ENCODE assay signal across 11 cellular contexts in the genomic region with DNA sequence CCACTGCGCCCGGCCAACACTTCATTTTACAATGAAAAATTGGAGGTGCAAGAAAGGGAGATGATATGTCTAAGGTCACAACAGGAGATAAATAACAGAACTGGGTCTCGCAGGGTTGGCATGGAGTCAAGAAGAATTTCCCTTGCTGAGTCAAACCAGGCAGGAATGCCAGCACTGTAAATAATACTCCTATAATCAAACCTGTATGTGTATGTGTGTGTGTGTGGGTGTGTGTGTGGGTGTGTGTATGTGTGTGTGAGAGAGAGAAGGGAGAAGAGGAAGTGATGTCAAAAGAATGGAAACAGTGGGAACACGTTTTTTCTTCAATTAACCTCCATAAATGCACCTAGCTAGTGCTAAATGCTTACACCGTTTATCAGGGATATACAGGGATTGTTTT.
DNase-seq lines count a peak whose midpoint lies in the region; ATAC-seq, FAIRE-seq and TF ChIP-seq lines count a peak whose summit lies in the region.
"Had no signal": no experiment of that assay in that cellular context is flagged by ENCODE, and none has a peak within 500 bp of the region (broad histone marks: within the 10 kb centered on the region; RNA-seq: fewer than 3 reads in every experiment).

No MANE protein-coding gene starts in this region.

- no peak for TF ChIP-seq CTCF in HFF-Myc (IDR thresholded peaks at IDR 0.05; ENCODE audit: low read depth, low read length, missing control alignments)
- TF ChIP-seq CTCF in CD4-positive, alpha-beta T cell (IDR thresholded peaks at IDR 0.05) = no peak

- peaks cover 32% of the 10 kb centered on the region for H3K4me1 ChIP-seq in Karpas-422 (ENCODE audit: low read length)

- H3K36me3 Mint-ChIP-seq in CD4-positive, alpha-beta T cell (ENCODE audit: low read depth) = peaks cover 9% of the 10 kb centered on the region

- no peak overlapping the region for H3K9ac ChIP-seq in Karpas-422 (ENCODE audit: low read length)

- H3K9me3 Mint-ChIP-seq in CD4-positive, alpha-beta T cell = no peaks in the 10 kb centered on the region

- H3K27me3 Mint-ChIP-seq in CD4-positive, alpha-beta T cell = no peaks in the 10 kb centered on the region

- CTCF ChIA-PET in CD4-positive, alpha-beta T cell (lab: Charles Lee) = no interaction called here

- H3K4me3 Mint-ChIP-seq in CD4-positive, alpha-beta T cell = no peak overlapping the region

- no peaks in the 10 kb centered on the region for H3K9me3 ChIP-seq in Karpas-422 (ENCODE audit: low read length)
- no peaks in the 10 kb centered on the region for H3K9me3 ChIP-seq in CD4-positive, alpha-beta T cell (ENCODE audit: control insufficient read depth, low read length)
- H3K9me3 ChIP-seq: neutrophil had no signal

- no peak overlapping the region for H3K4me3 ChIP-seq in HFF-Myc (replicated peaks; ENCODE audit: low read depth, low read length)
- H3K4me3 ChIP-seq in Karpas-422 (ENCODE audit: low read length) = no peak overlapping the region

- no peak for ATAC-seq in CD4-positive, alpha-beta T cell (ENCODE audit: poor library complexity)

- no peak overlapping the region for H3K4me2 ChIP-seq in Karpas-422 (ENCODE audit: low read depth, low read length, poor library complexity, severe bottlenecking)

- H3K27ac ChIP-seq in Karpas-422 (ENCODE audit: low read length) = no peak overlapping the region
- no peak overlapping the region for H3K27ac ChIP-seq in CD4-positive, alpha-beta T cell (ENCODE audit: low read depth, low read length)
- H3K27ac ChIP-seq: neutrophil had no signal

- H2AFZ ChIP-seq in Karpas-422 (ENCODE audit: low read length) = no peak overlapping the region

- H3K27ac Mint-ChIP-seq in CD4-positive, alpha-beta T cell = no peak overlapping the region

- no peaks in the 10 kb centered on the region for H3K9me2 ChIP-seq in Karpas-422 (replicated peaks; ENCODE audit: insufficient read depth, low read length)

- POLR2A ChIA-PET in CD4-positive, alpha-beta T cell (lab: Charles Lee) = no interaction called here

- H3K79me2 ChIP-seq in Karpas-422 (ENCODE audit: low read length) = peaks cover 6% of the 10 kb centered on the region; the same call in 1 of the 2 replicates

- TF ChIP-seq POLR2A in GM12892 (IDR thresholded peaks at IDR 0.05; ENCODE audit: low read depth, low read length) = no peak

- no peaks in the 10 kb centered on the region for H3K27me3 ChIP-seq in Karpas-422 (ENCODE audit: low read length)
- no peaks in the 10 kb centered on the region for H3K27me3 ChIP-seq in CD4-positive, alpha-beta T cell (ENCODE audit: control insufficient read depth, insufficient read depth, low read length)
- H3K27me3 ChIP-seq: neutrophil had no signal

- in situ Hi-C loops in Caki2 (cut with HindIII; ENCODE audit: low pct_unique_long_range_greater_than_20kb, low sequenced_read_pairs) = no loop called here

- DNase-seq in Caki2 (ENCODE audit: low read depth) = peak; percentile 37
- DNase-seq in HFF-Myc (ENCODE audit: extremely low read depth, low read depth) = peak; percentile 54
- peak; percentile 87 for DNase-seq in amniotic epithelial cell (ENCODE audit: low read depth)
- peak; percentile 63 for DNase-seq in kidney glomerular epithelial cell (lab: John Stamatoyannopoulos, UW)
- no peak for DNase-seq in Karpas-422
- no peak for DNase-seq in stimulated activated CD4-positive, alpha-beta T cell treated with anti-CD3 and anti-CD28 coated beads, Interleukin-4, amount 100 ng/mL, for 24 hours
- no peak for DNase-seq in CD4-positive, alpha-beta T cell
- no peak for DNase-seq in GM12892 (ENCODE audit: insufficient read length)
- DNase-seq: NCI-H2081 treated with DMSO at 0.1 percent for 48 hours, T-helper 9 cell had no signal

- FAIRE-seq in GM12892 (lab: Jason Lieb, UNC) = no peak

- H3K36me3 ChIP-seq in Karpas-422 (ENCODE audit: insufficient read depth, low read length) = no peaks in the 10 kb centered on the region
- H3K36me3 ChIP-seq: neutrophil had no signal

- peaks cover 18% of the 10 kb centered on the region for H3K4me1 Mint-ChIP-seq in CD4-positive, alpha-beta T cell (ENCODE audit: low read depth)

- H4K20me1 ChIP-seq in Karpas-422 (ENCODE audit: insufficient read depth, low read depth, low read length) = no peaks in the 10 kb centered on the region

- intact Hi-C loops in CD4-positive, alpha-beta T cell (cut with DNase I, micrococcal nuclease) = no loop called here

Comparison
In these comparisons a context has a peak if more than half of its experiments do, and no peak if none do; other contexts are left out.
1. DNase-seq: peak in Caki2 (single experiment), HFF-Myc (single experiment), amniotic epithelial cell (single experiment) and kidney glomerular epithelial cell (single experiment); none in Karpas-422 (single experiment), stimulated activated CD4-positive, alpha-beta T cell treated with anti-CD3 and anti-CD28 coated beads, Interleukin-4, amount 100 ng/mL, for 24 hours (single experiment), CD4-positive, alpha-beta T cell (0 of 10) and GM12892 (single experiment).